21 cellular contexts compared by ENCODE assay signal in genomic region chr5:76757049-76757448, GRCh38.
"Had no signal": no experiment of that assay in that cellular context is flagged by ENCODE, and none has a peak within 500 bp of the region (broad histone marks: within the 10 kb centered on the region; RNA-seq: fewer than 3 reads in every experiment).

No MANE protein-coding gene starts in this region.

- ATAC-seq: mucosa of descending colon; natural killer cell treated with Interleukin-12 subunit alpha and Interleukin-12 subunit beta and Interleukin-15 and Interleukin-18, amount 100 ng/mL, for 72 hours; stimulated activated memory B cell treated with anti-CD40 and anti-IgM and Interleukin-4, amounts not matched to agents 10 μg/mL and 1 μg/mL and 100 μg/mL, for 72 hours; upper lobe of right lung had no signal

- H3K36me3 ChIP-seq: esophagus squamous epithelium, neutrophil, sigmoid colon, transverse colon, upper lobe of right lung, uterus had no signal

- DNase-seq: dermis blood vessel endothelial cell; effector memory CD4-positive, alpha-beta T cell; erythroblast; esophagus squamous epithelium; foreskin melanocyte; hypothalamus; immature natural killer cell; islet precursor cell; mucosa of descending colon; naive B cell; sigmoid colon; stimulated activated CD4-positive, alpha-beta T cell treated with anti-CD3 and anti-CD28 coated beads, Interleukin-4, amount 100 ng/mL, for 24 hours; transverse colon; upper lobe of right lung; uterus had no signal

- H3K4me1 ChIP-seq: esophagus squamous epithelium, parathyroid adenoma, sigmoid colon, transverse colon, upper lobe of right lung, uterus had no signal

- H3K27ac ChIP-seq: coronary artery, esophagus squamous epithelium, neutrophil, parathyroid adenoma, sigmoid colon, transverse colon, upper lobe of right lung, uterus had no signal

- H3K4me3 ChIP-seq: coronary artery, esophagus squamous epithelium, lung, mucosa of descending colon, sigmoid colon, transverse colon, upper lobe of right lung, uterus had no signal

- H3K27me3 ChIP-seq: esophagus squamous epithelium, neutrophil, sigmoid colon, transverse colon, upper lobe of right lung, uterus had no signal

- H3K9me3 ChIP-seq: esophagus squamous epithelium, mucosa of descending colon, neutrophil, sigmoid colon, transverse colon, upper lobe of right lung, uterus had no signal
